ENCODE assay signal across 11 cellular contexts in genomic region chr3:14265246-14265962, GRCh38.
A peak's percentile ranks its signal among the peaks of the same experiment; 100 is the strongest.
DNase-seq lines count a peak whose midpoint lies in the region; ATAC-seq and TF ChIP-seq lines count a peak whose summit lies in the region.
"Had no signal": no experiment of that assay in that cellular context is flagged by ENCODE, and none has a peak within 500 bp of the region (broad histone marks: within the 10 kb centered on the region; RNA-seq: fewer than 3 reads in every experiment).

No MANE protein-coding gene starts in this region.

- no peak for TF ChIP-seq CTCF in GM13976 (IDR thresholded peaks at IDR 0.05; ENCODE audit: borderline replicate concordance, control extremely low read depth, extremely low read depth, insufficient read depth, missing control alignments)

- DNase-seq in Caki2 (ENCODE audit: low read depth) (peak; percentile 78), SW480 (ENCODE audit: low spot score) (peak; percentile 68), iris pigment epithelial cell (ENCODE audit: low read depth) (peak; percentile 56), GM13976 (ENCODE audit: low spot score) (no peak), Kasumi-1 (lab: John Stamatoyannopoulos, UW) (no peak)
- DNase-seq: activated gamma-delta T cell treated with Interleukin-2 at 50 U/mL for 16 hours; CD8-positive, alpha-beta T cell; MM.1S had no signal

- in situ Hi-C loops in Caki2 (cut with HindIII; ENCODE audit: low pct_unique_long_range_greater_than_20kb, low sequenced_read_pairs) = no loop called here
- in situ Hi-C loops in GM13976 (cut with MboI; ENCODE audit: low sequenced_read_pairs, unreplicated experiment) = no loop called here

- ATAC-seq in HG02610 (IDR thresholded peaks at IDR 0.05; ENCODE audit: unreplicated experiment) (peak; percentile 53), HG03196 (IDR thresholded peaks at IDR 0.05; ENCODE audit: unreplicated experiment) (no peak), HG02884 (IDR thresholded peaks at IDR 0.05; ENCODE audit: unreplicated experiment) (no peak)
- ATAC-seq: CD8-positive, alpha-beta T cell had no signal

Comparison
In these comparisons a context has a peak if more than half of its experiments do, and no peak if none do; other contexts are left out.
1. DNase-seq: peak in Caki2 (single experiment), SW480 (single experiment) and iris pigment epithelial cell (single experiment); none in GM13976 (single experiment) and Kasumi-1 (0 of 2).